In genomic region chr5:141322261-141322660, GRCh38 we compare ENCODE assay signal across 1 cellular context.
TF ChIP-seq lines count a peak whose summit lies in the region.

No MANE protein-coding gene starts in this region.

TF ChIP-seq in GM23338, 12 proteins besides CTCF, POLR2A, EP300 and RAD21:
- TF ChIP-seq STAT1 (IDR thresholded peaks at IDR 0.05; ENCODE audit: unreplicated experiment) = no peak
- no peak for TF ChIP-seq ZNF114 (CRISPR knock-in tag; IDR thresholded peaks at IDR 0.05)
- no peak for TF ChIP-seq EZH2 (IDR thresholded peaks at IDR 0.05; ENCODE audit: low read depth, unreplicated experiment)
- no peak for TF ChIP-seq REST (IDR thresholded peaks at IDR 0.05; ENCODE audit: unreplicated experiment)
- no peak for TF ChIP-seq ZNF331 (CRISPR knock-in tag; IDR thresholded peaks at IDR 0.05; ENCODE audit: low read depth)
- no peak for TF ChIP-seq ETS1 (IDR thresholded peaks at IDR 0.05)
- TF ChIP-seq JUNB (IDR thresholded peaks at IDR 0.05; ENCODE audit: unreplicated experiment) = no peak
- TF ChIP-seq POLR2AphosphoS5 (IDR thresholded peaks at IDR 0.05; ENCODE audit: low read depth) = no peak
- TF ChIP-seq ZNF462 (CRISPR knock-in tag; IDR thresholded peaks at IDR 0.05) = no peak
- no peak for TF ChIP-seq EZH2phosphoT487 (IDR thresholded peaks at IDR 0.05; ENCODE audit: unreplicated experiment)
- no peak for TF ChIP-seq CREB1 (CRISPR knock-in tag; IDR thresholded peaks at IDR 0.05; ENCODE audit: low read depth)
